Comparison of ENCODE assay signal across 8 cellular contexts in genomic region chr1:214328770-214329455, GRCh38. TPM values are rescaled to one million over a fixed set of nuclear protein-coding genes. Genes with fewer than 3 reads are reported as not detected.
A peak's percentile ranks its signal among the peaks of the same experiment; 100 is the strongest.
DNase-seq lines count a peak whose midpoint lies in the region; TF ChIP-seq lines count a peak whose summit lies in the region.

No MANE protein-coding gene starts in this region.

- no peaks in the 10 kb centered on the region for H3K79me2 ChIP-seq in MM.1S (ENCODE audit: low read length)

- H3F3A ChIP-seq in MM.1S (ENCODE audit: insufficient read depth, low read length), result no peaks in the 10 kb centered on the region

- H3K4me3 ChIP-seq in GM12864 (ENCODE audit: low read depth, low read length) (no peak overlapping the region), HEK293 (ENCODE audit: low read depth, low read length) (no peak overlapping the region), MM.1S (ENCODE audit: low read length) (no peak overlapping the region)

- peak; percentile 49 for DNase-seq in GM12864 (ENCODE audit: low read depth)
- peak; percentile 85 for DNase-seq in MM.1S
- DNase-seq in SK-MEL-5 (ENCODE audit: low read depth, low spot score), result peak; percentile 77
- DNase-seq in activated naive CD4-positive, alpha-beta T cell treated with Interleukin-2 at 50 U/mL for 16 hours, result peak; percentile 79
- DNase-seq in glomerular visceral epithelial cell (ENCODE audit: extremely low spot score), result peak; percentile 81
- peak; percentile 65 to 97 (median 84) for DNase-seq in posterior cingulate gyrus
- DNase-seq in ureter (ENCODE audit: low spot score), result peak; percentile 88

- H3K9me3 ChIP-seq in HEK293 (ENCODE audit: control insufficient read depth, insufficient read depth, low read depth, low read length) (no peaks in the 10 kb centered on the region), MM.1S (replicated peaks; ENCODE audit: insufficient read depth, low read length) (no peaks in the 10 kb centered on the region)

- H3K4me1 ChIP-seq in HEK293 (ENCODE audit: control insufficient read depth, insufficient read depth, low read length) (no peaks in the 10 kb centered on the region), MM.1S (ENCODE audit: low read length) (no peaks in the 10 kb centered on the region)

- no peaks in the 10 kb centered on the region for H3K27me3 ChIP-seq in MM.1S (replicated peaks; ENCODE audit: insufficient read depth, low read length)

- POLR2A ChIA-PET in HEK293 (lab: Yijun Ruan, JAX), result interaction anchor here (1.1 kb wide), 1 partner anchor 68 kb away, joined by 3 read pairs; no protein-coding TSS in a partner anchor

- TF ChIP-seq CTCF in GM12864 (IDR thresholded peaks at IDR 0.05; ENCODE audit: low read depth, low read length, missing control alignments) (peak; percentile 95), HEK293 (tag by site-specific recombination; IDR thresholded peaks at IDR 0.05) (peak; percentile 90), MM.1S (IDR thresholded peaks at IDR 0.05; ENCODE audit: low read length) (peak; percentile 98)

- peaks cover 0 to 18% of the 10 kb centered on the region in 2 experiments; a peak in 1 of 3 replicates for H3K36me3 ChIP-seq in HEK293 (ENCODE audit: control insufficient read depth in 2 of 2, insufficient read depth in 1 of 2, low read length in 2 of 2)
- H3K36me3 ChIP-seq in MM.1S (replicated peaks; ENCODE audit: insufficient read depth, low read length), result no peaks in the 10 kb centered on the region

- in situ Hi-C loops in SK-MEL-5 (cut with HindIII; ENCODE audit: low pct_unique_long_range_greater_than_20kb, low sequenced_read_pairs), result loop anchor here (25.0 kb wide), 1 partner anchor 258 kb away; no protein-coding TSS in a partner anchor

- H4K20me1 ChIP-seq in MM.1S (ENCODE audit: insufficient read depth, low read length), result no peaks in the 10 kb centered on the region

- intact Hi-C loops in posterior cingulate gyrus (cut with DNase I), result loop anchor here (1.0 kb wide), 2 partner anchors 68 to 115 kb away; no protein-coding TSS in a partner anchor

- H3K9me2 ChIP-seq in MM.1S (replicated peaks; ENCODE audit: insufficient read depth, low read length), result no peaks in the 10 kb centered on the region

- CTCF ChIA-PET in HEK293 (lab: Yijun Ruan, JAX), result interaction anchor here (0.6 to 14.5 kb wide), 34 partner anchors 10 to 828 kb away, joined by 3 to 428 read pairs (median 4); no protein-coding TSS in a partner anchor

- no peak overlapping the region for H2AFZ ChIP-seq in MM.1S (ENCODE audit: low read length)

- H3K27ac ChIP-seq in HEK293 (ENCODE audit: extremely low read depth, low read depth, low read length) (no peak overlapping the region), MM.1S (ENCODE audit: low read length) (no peak overlapping the region)

- no peak overlapping the region for H3K9ac ChIP-seq in MM.1S (ENCODE audit: low read length)

- H3K4me2 ChIP-seq in MM.1S (ENCODE audit: low read depth, low read length), result no peak overlapping the region

TF ChIP-seq in HEK293, 187 proteins besides CTCF, POLR2A, EP300 and RAD21 (continues in another document):
- TF ChIP-seq TRIM28 (IDR thresholded peaks at IDR 0.05; ENCODE audit: borderline replicate concordance, low read length) (no peak), ZNF48 (tag by site-specific recombination; IDR thresholded peaks at IDR 0.05) (no peak), ZNF132 (tag by site-specific recombination; IDR thresholded peaks at IDR 0.05; ENCODE audit: borderline replicate concordance) (no peak), ZNF660 (tag by site-specific recombination; IDR thresholded peaks at IDR 0.05) (peak; percentile 69), ZNF843 (tag by site-specific recombination; IDR thresholded peaks at IDR 0.05) (no peak), ZNF274 (IDR thresholded peaks at IDR 0.05; ENCODE audit: low read length) (no peak), ZNF274 (tag by site-specific recombination; IDR thresholded peaks at IDR 0.05; ENCODE audit: borderline replicate concordance) (no peak), ZNF2 (tag by site-specific recombination; IDR thresholded peaks at IDR 0.05) (peak; percentile 61; the same call in 1 of the 2 replicates), ZIC2 (tag by site-specific recombination; IDR thresholded peaks at IDR 0.05) (no peak), RBAK (tag by site-specific recombination; IDR thresholded peaks at IDR 0.05) (no peak), ZFP37 (tag by site-specific recombination; IDR thresholded peaks at IDR 0.05) (0 out of 2 replicates have a peak, but pooled peaks have one; percentile 53), ZNF350 (tag by site-specific recombination; IDR thresholded peaks at IDR 0.05) (no peak), PBX3 (CRISPR knock-in tag; IDR thresholded peaks at IDR 0.05) (no peak), ZBTB6 (tag by site-specific recombination; IDR thresholded peaks at IDR 0.05) (no peak), PRDM4 (tag by site-specific recombination; IDR thresholded peaks at IDR 0.05) (no peak), ZNF654 (tag by site-specific recombination; IDR thresholded peaks at IDR 0.05; ENCODE audit: low read depth) (peak; percentile 95), ZNF16 (tag by site-specific recombination; IDR thresholded peaks at IDR 0.05; ENCODE audit: low read depth) (no peak), SCRT1 (tag by site-specific recombination; IDR thresholded peaks at IDR 0.05; ENCODE audit: borderline replicate concordance) (0 out of 2 replicates have a peak, but pooled peaks have one; percentile 49), ZSCAN30 (tag by site-specific recombination; IDR thresholded peaks at IDR 0.05) (0 out of 2 replicates have a peak, but pooled peaks have one; percentile 21), ZNF121 (tag by site-specific recombination; IDR thresholded peaks at IDR 0.05) (no peak), GLIS2 (tag by site-specific recombination; IDR thresholded peaks at IDR 0.05) (no peak), ZBTB48 (tag by site-specific recombination; IDR thresholded peaks at IDR 0.05) (no peak), KLF10 (tag by site-specific recombination; IDR thresholded peaks at IDR 0.05) (0 out of 2 replicates have a peak, but pooled peaks have one; percentile 21), ZNF837 (tag by site-specific recombination; IDR thresholded peaks at IDR 0.05) (no peak), ZSCAN4 (tag by site-specific recombination; IDR thresholded peaks at IDR 0.05) (peak; percentile 52; the same call in 1 of the 2 replicates)

RNA-seq across cellular contexts. Expression of gene SMYD2, which starts 48.0 kb away (rescaled TPM):
- 49.4 and 56.3 TPM in 2 replicates for total RNA-seq in SK-MEL-5 (2014; rRNA removed; shearing (Covaris generic))
- 25.1 and 32.1 TPM in 2 replicates for polyA plus RNA-seq in SK-MEL-5 (2015; cell fraction: cytosol; rRNA removed)
- polyA plus RNA-seq in SK-MEL-5 (2015; cell fraction: nucleus; rRNA removed), result 107 and 119 TPM in 2 replicates
- 48.8 TPM for total RNA-seq in ureter
